ENCODE assay signal across 22 cellular contexts in the genomic region with DNA sequence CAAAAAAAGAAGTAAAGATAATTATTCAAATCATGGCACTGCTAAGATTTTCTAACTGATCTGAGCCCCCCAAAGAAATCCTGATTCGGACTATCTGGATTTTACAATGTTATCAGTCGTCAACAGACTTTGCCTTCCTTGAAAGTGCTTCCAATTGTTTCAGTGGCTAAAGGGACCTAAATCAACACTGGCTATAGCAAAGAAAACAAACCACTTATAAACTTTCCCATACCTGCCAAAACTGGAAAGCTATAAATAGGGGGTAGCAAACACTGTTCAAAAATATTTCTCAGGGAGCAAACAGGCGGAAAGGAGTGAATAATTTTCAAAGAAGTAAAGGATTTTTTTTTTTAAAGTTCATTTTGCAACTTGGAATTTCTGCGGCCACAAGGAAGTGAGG.
"Had no signal": no experiment of that assay in that cellular context is flagged by ENCODE, and none has a peak within 500 bp of the region (broad histone marks: within the 10 kb centered on the region; RNA-seq: fewer than 3 reads in every experiment).

No MANE protein-coding gene starts in this region.

- H3K4me1 Mint-ChIP-seq: activated CD4-positive, alpha-beta memory T cell treated with anti-CD3 and anti-CD28 coated beads, Interleukin-2, amount 10 ng/mL, durations not matched to agents 7 days and 5 days; activated CD4-positive, alpha-beta T cell treated with anti-CD3 and anti-CD28 coated beads, Interleukin-2, amount 10 ng/mL, durations not matched to agents 24 days and 14 days; activated naive CD8-positive, alpha-beta T cell treated with anti-CD3 and anti-CD28 coated beads, Interleukin-2, amount 10 ng/mL, durations not matched to agents 7 days and 5 days; natural killer cell; stimulated activated memory B cell treated with anti-CD40 and anti-IgM and Interleukin-4, amounts not matched to agents 10 μg/mL and 1 μg/mL and 100 μg/mL, for 72 hours; T-helper 17 cell had no signal

- DNase-seq: activated CD4-positive, alpha-beta memory T cell treated with anti-CD3 and anti-CD28 coated beads, Interleukin-2, amount 10 ng/mL, durations not matched to agents 7 days and 5 days; activated CD4-positive, alpha-beta T cell treated with anti-CD3 and anti-CD28 coated beads, Interleukin-2, amount 10 ng/mL, durations not matched to agents 24 days and 14 days; activated effector memory CD4-positive, alpha-beta T cell treated with Interleukin-2 at 50 U/mL for 16 hours; activated naive CD4-positive, alpha-beta T cell treated with anti-CD3 and anti-CD28 coated beads for 36 hours; activated naive CD8-positive, alpha-beta T cell treated with anti-CD3 and anti-CD28 coated beads, Interleukin-2, amount 10 ng/mL, durations not matched to agents 7 days and 5 days; activated T-cell treated with anti-CD3 and anti-CD28 coated beads, Interleukin-2, amount 50 U/mL, for 72 hours; amygdala; effector CD4-positive, alpha-beta T cell; natural killer cell; right lobe of liver; small intestine; stimulated activated CD4-positive, alpha-beta T cell treated with anti-CD3 and anti-CD28 coated beads, Interleukin-15, amount 100 ng/mL, for 24 hours; stomach; SW 1271; T-helper 17 cell had no signal

- H3K9me3 ChIP-seq: prostate gland, right lobe of liver, stomach, vagina had no signal

- H3K36me3 Mint-ChIP-seq: activated naive CD8-positive, alpha-beta T cell treated with anti-CD3 and anti-CD28 coated beads, Interleukin-2, amount 10 ng/mL, durations not matched to agents 7 days and 5 days; natural killer cell; stimulated activated memory B cell treated with anti-CD40 and anti-IgM and Interleukin-4, amounts not matched to agents 10 μg/mL and 1 μg/mL and 100 μg/mL, for 72 hours; type B pancreatic cell had no signal

- H3K27me3 Mint-ChIP-seq: type B pancreatic cell had no signal

- H3K4me3 ChIP-seq: lung, prostate gland, right lobe of liver, stomach, vagina had no signal

- H3K4me1 ChIP-seq: right lobe of liver, vagina had no signal

- H3K36me3 ChIP-seq: prostate gland, right lobe of liver, stomach, vagina had no signal

- ATAC-seq: activated CD4-positive, CD25-positive, alpha-beta regulatory T cell treated with anti-CD3 and anti-CD28 coated beads, Interleukin-2, amount 50 U/mL, for 24 hours; activated T-cell treated with anti-CD3 and anti-CD28 coated beads, Interleukin-2, amount 50 U/mL, for 72 hours; esophagus mucosa; natural killer cell; stimulated activated memory B cell treated with anti-CD40 and anti-IgM and Interleukin-4, amounts not matched to agents 10 μg/mL and 1 μg/mL and 100 μg/mL, for 72 hours; T-helper 17 cell had no signal

- H3K9me3 Mint-ChIP-seq: activated CD4-positive, alpha-beta memory T cell treated with anti-CD3 and anti-CD28 coated beads, Interleukin-2, amount 10 ng/mL, durations not matched to agents 7 days and 5 days; activated CD4-positive, alpha-beta T cell treated with anti-CD3 and anti-CD28 coated beads, Interleukin-2, amount 10 ng/mL, durations not matched to agents 24 days and 14 days; activated naive CD4-positive, alpha-beta T cell treated with anti-CD3 and anti-CD28 coated beads for 36 hours; activated naive CD8-positive, alpha-beta T cell treated with anti-CD3 and anti-CD28 coated beads, Interleukin-2, amount 10 ng/mL, durations not matched to agents 7 days and 5 days; activated T-cell treated with anti-CD3 and anti-CD28 coated beads, Interleukin-2, amount 50 U/mL, for 72 hours; natural killer cell; stimulated activated memory B cell treated with anti-CD40 and anti-IgM and Interleukin-4, amounts not matched to agents 10 μg/mL and 1 μg/mL and 100 μg/mL, for 72 hours; type B pancreatic cell had no signal

- H3K27ac ChIP-seq: prostate gland, right lobe of liver, vagina had no signal

- H3K27me3 ChIP-seq: right lobe of liver, stomach, vagina had no signal

- H3K27ac Mint-ChIP-seq: activated CD4-positive, alpha-beta memory T cell treated with anti-CD3 and anti-CD28 coated beads, Interleukin-2, amount 10 ng/mL, durations not matched to agents 7 days and 5 days; activated CD4-positive, alpha-beta T cell treated with anti-CD3 and anti-CD28 coated beads, Interleukin-2, amount 10 ng/mL, durations not matched to agents 24 days and 14 days; activated naive CD4-positive, alpha-beta T cell treated with anti-CD3 and anti-CD28 coated beads for 36 hours; activated naive CD8-positive, alpha-beta T cell treated with anti-CD3 and anti-CD28 coated beads, Interleukin-2, amount 10 ng/mL, durations not matched to agents 7 days and 5 days; activated T-cell treated with anti-CD3 and anti-CD28 coated beads, Interleukin-2, amount 50 U/mL, for 72 hours; natural killer cell; stimulated activated memory B cell treated with anti-CD40 and anti-IgM and Interleukin-4, amounts not matched to agents 10 μg/mL and 1 μg/mL and 100 μg/mL, for 72 hours; T-helper 17 cell; type B pancreatic cell had no signal

- H3K4me3 Mint-ChIP-seq: activated CD4-positive, alpha-beta memory T cell treated with anti-CD3 and anti-CD28 coated beads, Interleukin-2, amount 10 ng/mL, durations not matched to agents 7 days and 5 days; activated CD4-positive, alpha-beta T cell treated with anti-CD3 and anti-CD28 coated beads, Interleukin-2, amount 10 ng/mL, durations not matched to agents 24 days and 14 days; activated naive CD4-positive, alpha-beta T cell treated with anti-CD3 and anti-CD28 coated beads for 36 hours; activated naive CD8-positive, alpha-beta T cell treated with anti-CD3 and anti-CD28 coated beads, Interleukin-2, amount 10 ng/mL, durations not matched to agents 7 days and 5 days; activated T-cell treated with anti-CD3 and anti-CD28 coated beads, Interleukin-2, amount 50 U/mL, for 72 hours; natural killer cell; stimulated activated memory B cell treated with anti-CD40 and anti-IgM and Interleukin-4, amounts not matched to agents 10 μg/mL and 1 μg/mL and 100 μg/mL, for 72 hours; T-helper 17 cell; type B pancreatic cell had no signal
